In the genomic region with DNA sequence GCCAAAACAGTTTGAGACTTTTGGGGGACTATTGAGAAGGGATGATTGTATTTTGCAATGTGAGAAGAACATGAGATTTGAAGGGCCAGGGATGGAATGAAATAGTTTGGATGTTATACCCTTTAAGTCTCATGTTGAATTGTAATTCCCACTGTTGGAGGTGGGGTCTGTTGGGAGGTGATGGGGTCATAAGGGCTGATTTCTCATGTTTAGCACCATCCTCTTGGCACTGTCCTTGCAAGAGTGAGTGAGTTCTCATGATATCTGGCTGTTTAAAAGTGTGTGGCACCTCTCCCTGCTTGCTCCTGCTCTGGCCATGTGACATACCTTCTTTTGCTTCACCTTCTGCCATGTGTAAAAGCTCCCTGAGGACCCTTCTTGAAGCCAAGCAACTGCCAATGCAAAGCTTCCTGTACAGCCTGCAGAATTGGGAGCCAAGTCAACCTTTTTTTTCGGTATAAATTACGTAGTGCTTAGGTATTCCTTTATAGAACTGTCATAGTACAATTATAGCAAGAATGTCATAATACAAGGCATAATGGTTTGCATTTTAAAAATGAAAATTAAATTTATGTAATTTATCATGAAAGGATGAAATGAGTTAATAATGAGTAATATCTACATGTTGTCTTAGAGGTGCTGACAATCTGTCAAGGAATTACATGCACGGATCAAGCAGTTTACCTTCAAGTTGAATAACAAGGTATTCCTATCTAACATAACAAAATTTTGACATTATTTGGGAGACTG, we compare ENCODE assay signal across 6 cellular contexts.
DNase-seq lines count a peak whose midpoint lies in the region; ATAC-seq, FAIRE-seq and TF ChIP-seq lines count a peak whose summit lies in the region.
"Not testable (repeated sequence)": the region's sequence is repeated elsewhere in the genome, so short reads cannot be mapped to it uniquely, and the experiment has no call there.

No MANE protein-coding gene starts in this region.

- 53% methylated on average over 3 of the region's 3 CpGs; no CpG with 5 or more reads in 1 of the 2 experiments for WGBS in H1 (ENCODE audit: extremely low coverage in 1 of 2, insufficient coverage in 1 of 2, insufficient read length in 1 of 2, insufficient replicate concordance in 2 of 2, low coverage in 1 of 2, low lambda C conversion rate in 2 of 2, missing lambda C conversion rate in 1 of 2), 2 experiments

- H2BK120ac ChIP-seq in H1 (replicated peaks; ENCODE audit: low read depth, low read length) = not testable (repeated sequence)

- not testable (repeated sequence) for H3K9me3 ChIP-seq in PC-3 (ENCODE audit: low read length); right atrium auricular region
- H3K9me3 ChIP-seq in H1 (ENCODE audit: insufficient read depth in 2 of 2, low read depth in 1 of 2, low read length in 1 of 2) = peaks cover 87 to 92% of the 10 kb centered on the region in 2 experiments

- POLR2A ChIA-PET in PC-3 (lab: Charles Lee; ENCODE audit: unreplicated experiment); H1 (lab: Charles Lee; ENCODE audit: partially characterized antibody): not testable (repeated sequence)

- H2BK20ac ChIP-seq in H1 (ENCODE audit: low read length) = not testable (repeated sequence)

- H3K4me2 ChIP-seq in PC-3 (ENCODE audit: low read length); H1 (ENCODE audit: insufficient read depth in 1 of 2, low read depth in 2 of 2, low read length in 2 of 2): not testable (repeated sequence)

- not testable (repeated sequence) for H3K79me1 ChIP-seq in H1 (ENCODE audit: low read depth, low read length)

- H4K20me1 ChIP-seq in PC-3 (ENCODE audit: low read length); H1 (replicated peaks in 1 of 2; ENCODE audit: control insufficient read depth in 1 of 2, insufficient read depth in 2 of 2, low read length in 2 of 2): not testable (repeated sequence)

- not testable (repeated sequence) for H2BK12ac ChIP-seq in H1 (ENCODE audit: low read depth, low read length)

- not testable (repeated sequence) for H2BK15ac ChIP-seq in H1 (ENCODE audit: low read length)

- not testable (repeated sequence) for TF ChIP-seq RAD21 in H1 (IDR thresholded peaks at IDR 0.05 in 1 of 2, conservative IDR thresholded peaks at IDR 0.05 in 1 of 2; ENCODE audit: low read depth in 2 of 2, low read length in 2 of 2)

- not testable (repeated sequence) for H3K4me1 ChIP-seq in PC-3 (ENCODE audit: insufficient read depth, low read length); H1 (replicated peaks in 1 of 4; ENCODE audit: control insufficient read depth in 3 of 4, insufficient read depth in 4 of 4, low read length in 3 of 4); right atrium auricular region

- not testable (repeated sequence) for H4K5ac ChIP-seq in H1 (ENCODE audit: insufficient read length, low read depth, low read length)

- CTCF ChIA-PET in PC-3 (lab: Charles Lee) = not testable (repeated sequence)
- CTCF ChIA-PET in H1 (lab: Charles Lee; ENCODE audit: partially characterized antibody) = interaction anchor here (1.1 kb wide), 1 partner anchor 17 kb away, joined by 3 read pairs; no protein-coding TSS in a partner anchor

- H3K14ac ChIP-seq in H1 (ENCODE audit: insufficient read length) = not testable (repeated sequence)

- H3K27ac ChIP-seq in 22Rv1 = peak overlapping the region; percentile 38
- not testable (repeated sequence) for H3K27ac ChIP-seq in PC-3 (ENCODE audit: low read length); H1 (ENCODE audit: low read depth, low read length); right atrium auricular region

- not testable (repeated sequence) for H3K23me2 ChIP-seq in H1 (ENCODE audit: low read depth, low read length)

- H3K27me3 ChIP-seq in PC-3 (ENCODE audit: low read length) = peaks cover 24% of the 10 kb centered on the region
- not testable (repeated sequence) for H3K27me3 ChIP-seq in H1 (replicated peaks in 1 of 4; ENCODE audit: control insufficient read depth in 3 of 4, extremely low read depth in 1 of 4, insufficient read depth in 3 of 4, low read length in 3 of 4); right atrium auricular region

- intact Hi-C loops in PC-3 (cut with micrococcal nuclease) = not testable (repeated sequence)

- not testable (repeated sequence) for ATAC-seq in PC-3

- not testable (repeated sequence) for H3F3A ChIP-seq in PC-3 (ENCODE audit: low read length, unreplicated experiment)

- not testable (repeated sequence) for H3K18ac ChIP-seq in H1 (ENCODE audit: extremely low read depth, low read length)

- H3K9ac ChIP-seq in PC-3 (ENCODE audit: low read length); H1 (replicated peaks in 1 of 4; ENCODE audit: extremely low read depth in 1 of 4, low read depth in 3 of 4, low read length in 3 of 4): not testable (repeated sequence)

- not testable (repeated sequence) for H3K79me2 ChIP-seq in PC-3 (ENCODE audit: low read length); H1 (ENCODE audit: control insufficient read depth in 1 of 2, insufficient read depth in 2 of 2, low read length in 2 of 2)

- TF ChIP-seq EP300 in H1 (IDR thresholded peaks at IDR 0.05; ENCODE audit: borderline replicate concordance in 1 of 2, low read depth in 2 of 2, low read length in 2 of 2) = not testable (repeated sequence)

- not testable (repeated sequence) for H3K23ac ChIP-seq in H1 (ENCODE audit: insufficient read length)

- not testable (repeated sequence) for H4K8ac ChIP-seq in H1 (ENCODE audit: extremely low read depth, insufficient read depth, low read length)

- H3K4ac ChIP-seq in H1 (replicated peaks; ENCODE audit: insufficient read length, low read depth, low read length) = not testable (repeated sequence)

- DNase-seq in DMS53 treated with DMSO at 0.1 percent for 48 hours (lab: John Stamatoyannopoulos, UW; ENCODE audit: unreplicated experiment) (peak; percentile 62), PC-3 (peak; percentile 1), SW480 (ENCODE audit: low spot score) (peak; percentile 76), right atrium auricular region (ENCODE audit: low spot score) (peak; percentile 53)
- DNase-seq in H1 (ENCODE audit: low read depth in 1 of 2, low spot score in 2 of 2) = not testable (repeated sequence)

- H3K36me3 ChIP-seq in PC-3 (ENCODE audit: low read depth, low read length); H1 (ENCODE audit: control insufficient read depth in 2 of 4, insufficient read depth in 4 of 4, low read length in 3 of 4); right atrium auricular region: not testable (repeated sequence)

- H4K91ac ChIP-seq in H1 (replicated peaks; ENCODE audit: insufficient read length, low read length) = not testable (repeated sequence)

- not testable (repeated sequence) for TF ChIP-seq CTCF in 22Rv1 (IDR thresholded peaks at IDR 0.05); PC-3 (conservative IDR thresholded peaks at IDR 0.05; ENCODE audit: low read depth, low read length); H1 (IDR thresholded peaks at IDR 0.05; ENCODE audit: control extremely low read depth in 1 of 3, insufficient read depth in 1 of 3, low read depth in 1 of 3, low read length in 3 of 3); right atrium auricular region (IDR thresholded peaks at IDR 0.05)

- H3K56ac ChIP-seq in H1 (replicated peaks; ENCODE audit: insufficient read length, low read depth, low read length) = not testable (repeated sequence)

- H3K4me3 ChIP-seq in PC-3 (ENCODE audit: low read length); H1 (ENCODE audit: extremely low read depth in 1 of 4, insufficient read depth in 2 of 4, low read depth in 3 of 4, low read length in 4 of 4); right atrium auricular region: not testable (repeated sequence)

- not testable (repeated sequence) for TF ChIP-seq POLR2A in H1 (IDR thresholded peaks at IDR 0.05; ENCODE audit: control extremely low read depth in 1 of 2, low read depth in 2 of 2, low read length in 2 of 2)

- not testable (repeated sequence) for H3K9me2 ChIP-seq in PC-3 (replicated peaks; ENCODE audit: low read length)

- FAIRE-seq in H1 (lab: Jason Lieb, UNC) = not testable (repeated sequence)

- not testable (repeated sequence) for H2AK5ac ChIP-seq in H1 (ENCODE audit: low read depth, low read length)

- H2AFZ ChIP-seq in PC-3 (ENCODE audit: low read length); H1 (ENCODE audit: low read length): not testable (repeated sequence)

- BruUV-seq in PC-3 (replicated peaks; lab: Mats Ljungman, UMichigan) = not testable (repeated sequence)

- H2BK5ac ChIP-seq in H1 (ENCODE audit: low read depth, low read length) = not testable (repeated sequence)

TF ChIP-seq in H1, 55 proteins besides CTCF, POLR2A, EP300 and RAD21:
- 0 out of 2 replicates have a peak, but pooled peaks have one; percentile 1 for TF ChIP-seq CBX5 (IDR thresholded peaks at IDR 0.05; ENCODE audit: low read depth, low read length)
